Comparison of ENCODE assay signal across 8 cellular contexts in the genomic region with DNA sequence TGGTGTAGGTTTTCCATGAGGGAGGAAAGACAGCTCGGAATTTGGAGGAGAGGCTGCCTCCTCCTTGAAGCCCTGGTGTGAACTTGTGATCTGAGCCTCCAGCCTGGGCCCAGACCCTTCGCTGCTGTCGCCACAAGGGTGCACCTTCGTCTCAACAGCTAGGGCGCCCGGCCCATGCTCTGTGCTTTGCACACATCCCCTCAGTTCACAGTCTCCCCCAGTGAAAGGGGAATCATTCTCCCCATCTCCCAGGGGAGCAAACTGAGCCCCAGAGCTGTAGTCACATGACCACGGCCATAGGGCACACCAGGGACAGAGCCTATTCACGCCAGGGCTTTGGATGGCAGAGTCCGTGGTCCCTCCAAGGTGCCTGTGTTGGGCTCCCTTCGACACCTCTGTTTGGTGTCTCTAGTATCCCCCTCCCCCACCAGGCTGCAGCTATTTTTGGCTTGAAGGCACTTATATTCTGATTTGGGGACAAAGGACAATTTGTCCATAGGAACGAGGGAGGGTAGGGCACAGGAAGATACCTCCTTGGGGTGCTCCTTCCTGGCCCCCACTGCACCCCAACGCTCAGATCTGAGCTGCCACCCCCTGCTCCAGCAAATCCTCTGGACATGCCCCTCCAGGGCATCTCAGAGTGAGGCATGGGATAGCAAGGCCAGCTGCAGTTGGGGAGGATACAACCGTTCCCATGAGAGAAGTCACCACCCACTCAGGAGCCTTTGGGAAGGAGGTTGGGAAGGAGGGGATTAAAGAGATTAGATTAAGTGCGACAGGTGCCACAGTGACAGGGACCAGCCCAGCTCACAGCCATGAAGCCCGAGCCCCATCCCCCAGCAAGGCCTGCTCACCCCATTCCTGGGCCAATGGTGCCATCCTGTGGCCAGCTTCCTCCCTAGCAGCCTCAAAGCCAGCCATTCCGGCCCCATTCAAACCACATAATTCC. TPM values are rescaled to one million over a fixed set of nuclear protein-coding genes. Genes with fewer than 3 reads are reported as not detected.
DNase-seq lines count a peak whose midpoint lies in the region; ATAC-seq and TF ChIP-seq lines count a peak whose summit lies in the region.

No MANE protein-coding gene starts in this region.

- peak; percentile 84 for DNase-seq in AG08396 (ENCODE audit: low spot score)
- peak; percentile 72 for DNase-seq in GM19240 (ENCODE audit: insufficient read length, low spot score)
- peak; percentile 90 for DNase-seq in NCI-H2227 (lab: John Stamatoyannopoulos, UW; ENCODE audit: unreplicated experiment)
- peak; percentile 49 to 65 for DNase-seq in activated CD4-positive, alpha-beta T cell treated with anti-CD3 and anti-CD28 coated beads for 24 hours (ENCODE audit: low read depth in 2 of 2)
- DNase-seq in choroid plexus epithelial cell (ENCODE audit: low read depth): peak; percentile 78
- DNase-seq in left lobe of liver (ENCODE audit: low spot score): peak; percentile 77
- peak in 2 of 3 donors; percentile 46 for DNase-seq in stimulated activated CD4-positive, alpha-beta T cell treated with anti-CD3 and anti-CD28 coated beads, TNF-alpha, amount 100 ng/mL, for 1 hour (ENCODE audit: low read depth in 3 of 3, low spot score in 1 of 3)

- peak; percentile 97 for ATAC-seq in left lobe of liver
- ATAC-seq in HG02840 (IDR thresholded peaks at IDR 0.05; ENCODE audit: low FRiP score, unreplicated experiment): no peak

- peak; percentile 93 for TF ChIP-seq CTCF in choroid plexus epithelial cell (conservative IDR thresholded peaks at IDR 0.05; ENCODE audit: low read depth, low read length)

- no peak overlapping the region for H3K4me3 ChIP-seq in choroid plexus epithelial cell (ENCODE audit: low read depth, low read length)

RNA-seq across cellular contexts. Expression of a gene that starts 15.7 kb away (rescaled TPM):
- total RNA-seq in left lobe of liver: not detected

RNA-seq across cellular contexts. Expression of a gene that starts 49.9 kb away (rescaled TPM):
- total RNA-seq in left lobe of liver: 22.3 TPM
